Comparison of ENCODE assay signal across 16 cellular contexts in the genomic region with DNA sequence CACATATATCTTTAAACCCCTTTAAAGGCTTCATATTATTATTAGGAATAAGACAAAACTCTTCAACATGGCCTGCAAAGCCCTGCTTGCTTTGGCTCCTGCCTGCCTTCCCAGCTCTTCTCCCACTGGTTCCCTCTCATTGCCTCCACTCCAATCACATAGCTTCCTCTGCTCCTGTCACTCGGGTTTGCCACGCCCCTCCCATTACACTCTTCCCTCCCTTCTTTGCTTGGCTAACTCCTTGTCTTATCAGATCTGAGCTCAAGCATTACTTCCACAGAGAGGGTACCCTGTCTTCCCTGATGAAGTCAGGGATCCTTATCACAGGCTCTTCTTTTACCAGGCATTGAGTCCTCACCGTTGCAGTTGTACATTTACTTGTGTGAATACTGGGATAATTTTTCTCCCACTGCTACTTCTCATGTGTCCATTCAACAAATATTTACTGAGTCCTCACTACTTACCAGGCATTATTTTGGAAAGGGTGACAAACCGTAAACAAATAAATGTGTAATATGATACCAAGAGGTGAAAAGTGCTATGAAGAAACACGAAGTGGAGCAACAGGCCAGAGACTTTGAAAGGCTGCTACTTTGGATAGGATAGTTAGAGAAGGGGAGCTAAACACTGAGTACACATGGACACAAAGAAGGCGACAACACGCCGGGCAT. TPM values are rescaled to one million over a fixed set of nuclear protein-coding genes. Genes with fewer than 3 reads are reported as not detected.
A peak's percentile ranks its signal among the peaks of the same experiment; 100 is the strongest.
DNase-seq lines count a peak whose midpoint lies in the region; ATAC-seq lines count a peak whose summit lies in the region.
"Had no signal": no experiment of that assay in that cellular context is flagged by ENCODE, and none has a peak within 500 bp of the region (broad histone marks: within the 10 kb centered on the region; RNA-seq: fewer than 3 reads in every experiment).

No MANE protein-coding gene starts in this region.

- no peaks in the 10 kb centered on the region for H3K27me3 ChIP-seq in SJCRH30
- H3K27me3 ChIP-seq: esophagus squamous epithelium had no signal

- H3K9me3 ChIP-seq in SJCRH30 (replicated peaks), result no peaks in the 10 kb centered on the region
- H3K9me3 ChIP-seq: esophagus squamous epithelium had no signal

- no peaks in the 10 kb centered on the region for H3K4me1 ChIP-seq in SJCRH30

- intact Hi-C loops in left ventricle myocardium superior (cut with micrococcal nuclease), result no loop called here

- no peaks in the 10 kb centered on the region for H3K36me3 ChIP-seq in SJCRH30
- H3K36me3 ChIP-seq: esophagus squamous epithelium had no signal

- DNase-seq in DMS53 treated with DMSO at 0.1 percent for 48 hours (lab: John Stamatoyannopoulos, UW; ENCODE audit: unreplicated experiment) (peak; percentile 90), HuH-7 (ENCODE audit: low spot score) (peak; percentile 6), SJCRH30 (peak; percentile 8 to 18), left kidney (ENCODE audit: low read depth, low spot score) (peak; percentile 39), left ventricle myocardium superior (no peak), caudate nucleus (lab: John Stamatoyannopoulos, UW) (no peak), DMS153 (lab: John Stamatoyannopoulos, UW) (no peak)
- DNase-seq: activated naive CD8-positive, alpha-beta T cell treated with anti-CD3 and anti-CD28 coated beads, Interleukin-2, amount 10 ng/mL, durations not matched to agents 7 days and 5 days; CD4-positive, alpha-beta T cell; esophagus squamous epithelium; hippocampal formation; stimulated activated CD4-positive, alpha-beta T cell treated with anti-CD3 and anti-CD28 coated beads, Interleukin-12 subunit alpha, Interleukin-12 subunit beta, amount 100 ng/mL, for 4 hours had no signal

- H3K4me3 ChIP-seq in SJCRH30, result no peak overlapping the region
- H3K4me3 ChIP-seq: esophagus squamous epithelium had no signal

- ATAC-seq in left ventricle myocardium superior (no peak), HG03439 (IDR thresholded peaks at IDR 0.05; ENCODE audit: unreplicated experiment) (no peak)

- H3K27ac ChIP-seq in SJCRH30 (no peak overlapping the region), caudate nucleus (ENCODE audit: low read depth, low read length) (no peak overlapping the region)
- H3K27ac ChIP-seq: esophagus squamous epithelium, RWPE1 had no signal

RNA-seq across cellular contexts. Expression of gene VGLL1, which starts 3.2 kb away (rescaled TPM):
- not detected in 2 replicates for total RNA-seq in SJCRH30 (2014; rRNA removed; shearing (Covaris generic))
- total RNA-seq in left ventricle myocardium superior, result not detected
- total RNA-seq: CD4-positive, alpha-beta T cell; osteocyte had no signal

RNA-seq across cellular contexts. Expression of gene HTATSF1, which starts 31.4 kb away (rescaled TPM):
- 81.6 and 88.0 TPM in 2 replicates for total RNA-seq in SJCRH30 (2014; rRNA removed; shearing (Covaris generic))
- total RNA-seq in left ventricle myocardium superior, result 58.7 TPM

RNA-seq across cellular contexts. Expression of gene BRS3, which starts 41.0 kb away (rescaled TPM):
- not detected in 2 replicates for total RNA-seq in SJCRH30 (2014; rRNA removed; shearing (Covaris generic))
- total RNA-seq in left ventricle myocardium superior, result not detected
- total RNA-seq: activated naive CD8-positive, alpha-beta T cell treated with anti-CD3 and anti-CD28 coated beads, Interleukin-2, amount 10 ng/mL, durations not matched to agents 7 days and 5 days; CD4-positive, alpha-beta T cell; esophagus squamous epithelium; mesothelial cell of epicardium; osteocyte had no signal

Comparison
In these comparisons a context has a peak if more than half of its experiments do, and no peak if none do; other contexts are left out.
1. DNase-seq: peak in DMS53 treated with DMSO at 0.1 percent for 48 hours (single experiment), HuH-7 (single experiment), SJCRH30 (2 of 2) and left kidney (single experiment); none in left ventricle myocardium superior (single experiment), caudate nucleus (0 of 61) and DMS153 (single experiment).